Comparison of ENCODE assay signal across 1 cellular context in the genomic region with DNA sequence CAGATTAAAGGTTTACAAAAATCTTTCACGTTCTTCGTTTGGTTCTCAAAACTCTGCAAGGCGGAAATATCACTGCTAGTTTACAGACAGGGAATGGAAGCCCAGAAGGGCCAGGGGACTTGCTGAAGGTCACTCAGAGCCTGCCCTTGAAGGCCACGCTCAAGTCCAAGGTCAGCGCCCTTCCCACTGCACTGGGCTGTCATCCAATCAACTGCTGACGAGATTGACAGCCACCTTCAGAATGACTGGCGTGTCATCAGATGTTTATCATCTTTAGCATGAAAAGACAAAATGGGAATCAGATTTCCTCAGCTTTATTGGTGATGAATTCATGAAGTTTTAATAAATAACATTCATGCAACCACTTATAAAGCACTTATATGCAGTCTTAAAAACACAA.
TF ChIP-seq lines count a peak whose summit lies in the region.

No MANE protein-coding gene starts in this region.

TF ChIP-seq in HepG2, 621 proteins besides CTCF, POLR2A, EP300 and RAD21 (continued from another document):
- no peak for TF ChIP-seq ZBTB1 (CRISPR knock-in tag; IDR thresholded peaks at IDR 0.05; ENCODE audit: borderline replicate concordance)
- no peak for TF ChIP-seq ZNF33B (CRISPR knock-in tag; IDR thresholded peaks at IDR 0.05)
- TF ChIP-seq ZNF3 (CRISPR knock-in tag; IDR thresholded peaks at IDR 0.05): no peak
- TF ChIP-seq BORCS8-MEF2B (CRISPR knock-in tag; IDR thresholded peaks at IDR 0.05): no peak
- TF ChIP-seq HOXA3 (CRISPR knock-in tag; IDR thresholded peaks at IDR 0.05): no peak
